1 cellular context compared by ENCODE assay signal in genomic region chr1:240005997-240006650, GRCh38.
TF ChIP-seq lines count a peak whose summit lies in the region.

No MANE protein-coding gene starts in this region.

TF ChIP-seq in HepG2, 621 proteins besides CTCF, POLR2A, EP300 and RAD21 (continued from another document):
- TF ChIP-seq USF2 (IDR thresholded peaks at IDR 0.05; ENCODE audit: low read depth, low read length) = peak; percentile 48
- TF ChIP-seq USF2 (CRISPR knock-in tag; IDR thresholded peaks at IDR 0.05; ENCODE audit: borderline replicate concordance) = no peak
- no peak for TF ChIP-seq XBP1 (CRISPR knock-in tag; IDR thresholded peaks at IDR 0.05)
